ENCODE assay signal across 35 cellular contexts in genomic region chr1:56712150-56712549, GRCh38.
"Had no signal": no experiment of that assay in that cellular context is flagged by ENCODE, and none has a peak within 500 bp of the region (broad histone marks: within the 10 kb centered on the region; RNA-seq: fewer than 3 reads in every experiment).

No MANE protein-coding gene starts in this region.

- H3K27ac ChIP-seq: cardiac muscle cell, Peyer's patch, SJSA1, VCaP had no signal

- H3K9me3 Mint-ChIP-seq: activated B cell treated with CpG ODN at 0.5 μM for 24 hours; activated CD4-positive, alpha-beta memory T cell treated with anti-CD3 and anti-CD28 coated beads, Interleukin-2, amount 10 ng/mL, durations not matched to agents 7 days and 5 days; activated naive CD8-positive, alpha-beta T cell treated with anti-CD3 and anti-CD28 coated beads for 36 hours; activated T-cell treated with anti-CD3 and anti-CD28 coated beads, Interleukin-2, amount 50 U/mL, for 72 hours; activated T-helper 17 cell treated with anti-CD3 and anti-CD28 coated beads, Interleukin-2, amount 50 U/mL, for 72 hours; central memory CD8-positive, alpha-beta T cell had no signal

- ATAC-seq: activated T-cell treated with anti-CD3 and anti-CD28 coated beads, Interleukin-2, amount 50 U/mL, for 72 hours; activated T-helper 17 cell treated with anti-CD3 and anti-CD28 coated beads, Interleukin-2, amount 50 U/mL, for 72 hours had no signal

- H3K4me1 Mint-ChIP-seq: activated B cell treated with CpG ODN at 0.5 μM for 24 hours; activated CD4-positive, alpha-beta memory T cell treated with anti-CD3 and anti-CD28 coated beads, Interleukin-2, amount 10 ng/mL, durations not matched to agents 7 days and 5 days; activated naive CD8-positive, alpha-beta T cell treated with anti-CD3 and anti-CD28 coated beads for 36 hours; activated T-helper 17 cell treated with anti-CD3 and anti-CD28 coated beads, Interleukin-2, amount 50 U/mL, for 72 hours; central memory CD8-positive, alpha-beta T cell had no signal

- H3K27ac Mint-ChIP-seq: activated B cell treated with CpG ODN at 0.5 μM for 24 hours; activated CD4-positive, alpha-beta memory T cell treated with anti-CD3 and anti-CD28 coated beads, Interleukin-2, amount 10 ng/mL, durations not matched to agents 7 days and 5 days; activated naive CD8-positive, alpha-beta T cell treated with anti-CD3 and anti-CD28 coated beads for 36 hours; activated T-cell treated with anti-CD3 and anti-CD28 coated beads, Interleukin-2, amount 50 U/mL, for 72 hours; activated T-helper 17 cell treated with anti-CD3 and anti-CD28 coated beads, Interleukin-2, amount 50 U/mL, for 72 hours had no signal

- H3K27me3 ChIP-seq: cardiac muscle cell, MG63, Peyer's patch, SJSA1 had no signal

- H3K9me3 ChIP-seq: MG63, Peyer's patch, SJSA1 had no signal

- H3K4me3 Mint-ChIP-seq: activated B cell treated with CpG ODN at 0.5 μM for 24 hours; activated CD4-positive, alpha-beta memory T cell treated with anti-CD3 and anti-CD28 coated beads, Interleukin-2, amount 10 ng/mL, durations not matched to agents 7 days and 5 days; activated naive CD8-positive, alpha-beta T cell treated with anti-CD3 and anti-CD28 coated beads for 36 hours; activated T-cell treated with anti-CD3 and anti-CD28 coated beads, Interleukin-2, amount 50 U/mL, for 72 hours; activated T-helper 17 cell treated with anti-CD3 and anti-CD28 coated beads, Interleukin-2, amount 50 U/mL, for 72 hours; central memory CD8-positive, alpha-beta T cell had no signal

- H3K4me1 ChIP-seq: Peyer's patch had no signal

- H3K36me3 ChIP-seq: MG63, Peyer's patch, SJSA1 had no signal

- H3K36me3 Mint-ChIP-seq: activated naive CD8-positive, alpha-beta T cell treated with anti-CD3 and anti-CD28 coated beads for 36 hours had no signal

- DNase-seq: activated B cell treated with CpG ODN at 0.5 μM for 24 hours; activated CD4-positive, alpha-beta memory T cell treated with anti-CD3 and anti-CD28 coated beads, Interleukin-2, amount 10 ng/mL, durations not matched to agents 7 days and 5 days; activated CD4-positive, alpha-beta T cell treated with anti-CD3 and anti-CD28 coated beads for 48 hours; activated CD4-positive, CD25-positive, alpha-beta regulatory T cell treated with anti-CD3 and anti-CD28 coated beads, Interleukin-2, amount 50 U/mL, for 72 hours; activated effector memory CD4-positive, alpha-beta T cell treated with anti-CD3 and anti-CD28 coated beads, Interleukin-2, amount 50 U/mL, for 16 hours; activated naive CD4-positive, alpha-beta T cell; activated naive CD4-positive, alpha-beta T cell treated with anti-CD3 and anti-CD28 coated beads, Interleukin-2, amount 50 U/mL, for 16 hours; activated naive CD8-positive, alpha-beta T cell treated with anti-CD3 and anti-CD28 coated beads for 36 hours; activated T-cell treated with anti-CD3 and anti-CD28 coated beads, Interleukin-2, amount 50 U/mL, for 1 hour; activated T-cell treated with anti-CD3 and anti-CD28 coated beads, Interleukin-2, amount 50 U/mL, for 72 hours; amniotic stem cell; aorta; Karpas-422; KBM-7; MG63; NCI-H1048; NCI-H1436; NCI-H1694; NCI-H1930; NCI-H2081 treated with DMSO at 0.1 percent for 48 hours; NCI-H345; NCI-H526 treated with DMSO at 0.1 percent for 48 hours; NCI-H774; Peyer's patch; RPMI8226; SHP77 treated with DMSO at 0.1 percent for 48 hours; SW 1271; T-helper 1 cell; T-helper 2 cell; T-helper 9 cell had no signal

- H3K4me3 ChIP-seq: cardiac muscle cell, MG63, Peyer's patch, SJSA1 had no signal
